In genomic region chr6:168928012-168928411, GRCh38 we compare ENCODE assay signal across 24 cellular contexts.
"Had no signal": no experiment of that assay in that cellular context is flagged by ENCODE, and none has a peak within 500 bp of the region (broad histone marks: within the 10 kb centered on the region; RNA-seq: fewer than 3 reads in every experiment).

No MANE protein-coding gene starts in this region.

- H3K27me3 Mint-ChIP-seq: dendritic cell treated with granulocyte-macrophage colony-stimulating factor and Interleukin-4, amounts not matched to agents 40 ng/mL and 50 ng/mL, for 4 days had no signal

- H3K36me3 ChIP-seq: esophagus muscularis mucosa, gastroesophageal sphincter, heart left ventricle, left lung, lower lobe of right lung had no signal

- H3K79me2 ChIP-seq: hepatocyte had no signal

- H3K36me3 Mint-ChIP-seq: immature natural killer cell, mesothelial cell of epicardium had no signal

- ATAC-seq: effector memory CD8-positive, alpha-beta T cell; foreskin keratinocyte; gastroesophageal sphincter; heart left ventricle; left colon; left lung; left ventricle myocardium superior; lower lobe of right lung; mucosa of descending colon had no signal

- H3K4me3 ChIP-seq: esophagus muscularis mucosa, gastroesophageal sphincter, heart left ventricle, hepatocyte, left lung, lower lobe of right lung, mucosa of descending colon had no signal

- H3K4me1 Mint-ChIP-seq: immature natural killer cell, mesothelial cell of epicardium had no signal

- H3K27me3 ChIP-seq: esophagus muscularis mucosa, foreskin keratinocyte, gastroesophageal sphincter, hepatocyte, left lung had no signal

- H3K4me1 ChIP-seq: esophagus muscularis mucosa, foreskin keratinocyte, gastroesophageal sphincter, heart left ventricle, left lung, lower lobe of right lung had no signal

- H2AFZ ChIP-seq: hepatocyte had no signal

- H3K4me2 ChIP-seq: hepatocyte had no signal

- H3K27ac Mint-ChIP-seq: dendritic cell treated with granulocyte-macrophage colony-stimulating factor and Interleukin-4, amounts not matched to agents 40 ng/mL and 50 ng/mL, for 4 days; effector memory CD8-positive, alpha-beta T cell; immature natural killer cell; mesothelial cell of epicardium had no signal

- H3K27ac ChIP-seq: esophagus muscularis mucosa, foreskin keratinocyte, gastroesophageal sphincter, heart left ventricle, hepatocyte, left lung, lower lobe of right lung had no signal

- H3K9me3 Mint-ChIP-seq: effector memory CD8-positive, alpha-beta T cell; immature natural killer cell had no signal

- H3K9me3 ChIP-seq: esophagus muscularis mucosa, gastroesophageal sphincter, lower lobe of right lung, mucosa of descending colon had no signal

- FAIRE-seq: colon, endothelial cell of umbilical vein, frontal cortex, kidney had no signal

- H3K4me3 Mint-ChIP-seq: dendritic cell treated with granulocyte-macrophage colony-stimulating factor and Interleukin-4, amounts not matched to agents 40 ng/mL and 50 ng/mL, for 4 days; effector memory CD8-positive, alpha-beta T cell; immature natural killer cell; mesothelial cell of epicardium had no signal

- DNase-seq: cortex of kidney; effector CD8-positive, alpha-beta T cell; effector memory CD8-positive, alpha-beta T cell; foreskin keratinocyte; heart left ventricle; hypothalamus; immature natural killer cell; islet precursor cell; kidney; kidney glomerular epithelial cell; left colon; left lung; left ventricle myocardium superior; lower lobe of right lung; mesenchymal stem cell; mucosa of descending colon had no signal
